In genomic region chr15:58284293-58284692, GRCh38 we compare ENCODE assay signal across 24 cellular contexts.
"Had no signal": no experiment of that assay in that cellular context is flagged by ENCODE, and none has a peak within 500 bp of the region (broad histone marks: within the 10 kb centered on the region; RNA-seq: fewer than 3 reads in every experiment).

No MANE protein-coding gene starts in this region.

- H3K27me3 ChIP-seq: cardiac muscle cell, neutrophil, pancreas, suprapubic skin, transverse colon had no signal

- H3K27ac ChIP-seq: cardiac muscle cell, neutrophil, suprapubic skin, transverse colon had no signal

- H3K36me3 Mint-ChIP-seq: activated naive CD4-positive, alpha-beta T cell treated with anti-CD3 and anti-CD28 coated beads, Interleukin-2, amount 50 U/mL, for 24 hours; memory B cell; naive thymus-derived CD8-positive, alpha-beta T cell had no signal

- H3K4me3 ChIP-seq: cardiac muscle cell, pancreas, suprapubic skin, transverse colon had no signal

- H3K4me1 ChIP-seq: pancreas, suprapubic skin, transverse colon had no signal

- H3K9me3 ChIP-seq: neutrophil, pancreas, suprapubic skin, transverse colon had no signal

- DNase-seq: activated CD4-positive, alpha-beta T cell treated with anti-CD3 and anti-CD28 coated beads, Interleukin-2, amount 50 U/mL, for 1 hour; activated CD4-positive, CD25-positive, alpha-beta regulatory T cell treated with anti-CD3 and anti-CD28 coated beads, Interleukin-2, amount 50 U/mL, for 72 hours; activated CD8-positive, alpha-beta memory T cell treated with anti-CD3 and anti-CD28 coated beads for 24 hours; activated CD8-positive, alpha-beta memory T cell treated with anti-CD3 and anti-CD28 coated beads, Interleukin-2, amount 50 U/mL, for 48 hours; activated gamma-delta T cell; activated T-cell treated with anti-CD3 and anti-CD28 coated beads, Interleukin-2, amount 50 U/mL, for 72 hours; amniotic stem cell; foreskin melanocyte; glutamatergic neuron; hippocampal formation; islet precursor cell; naive thymus-derived CD8-positive, alpha-beta T cell; pancreas; stimulated activated CD4-positive, alpha-beta T cell treated with anti-CD3 and anti-CD28 coated beads, Interleukin-12 subunit alpha, Interleukin-12 subunit beta, amount 100 ng/mL, for 4 hours; stimulated activated CD4-positive, alpha-beta T cell treated with anti-CD3 and anti-CD28 coated beads, Interleukin-1b, Interleukin-23, amount 100 ng/mL, for 48 hours; stimulated activated naive CD8-positive, alpha-beta T cell treated with anti-CD3 and anti-CD28 coated beads, Interleukin-15, amount 100 ng/mL, for 72 hours; transverse colon had no signal

- H3K27ac Mint-ChIP-seq: activated T-cell treated with anti-CD3 and anti-CD28 coated beads, Interleukin-2, amount 50 U/mL, for 72 hours; dendritic cell treated with granulocyte-macrophage colony-stimulating factor and Interleukin-4, amounts not matched to agents 40 ng/mL and 50 ng/mL, for 4 days; memory B cell; stimulated activated naive CD8-positive, alpha-beta T cell treated with anti-CD3 and anti-CD28 coated beads, Interleukin-15, amount 100 ng/mL, for 72 hours; T-helper 1 cell treated with Interleukin-12 subunit alpha and Interleukin-12 subunit beta and Interleukin-4 antibody, amounts not matched to agents 30 μg/mL and 1 μg/mL, for 36 hours had no signal

- H3K4me3 Mint-ChIP-seq: activated naive CD4-positive, alpha-beta T cell treated with anti-CD3 and anti-CD28 coated beads, Interleukin-2, amount 50 U/mL, for 24 hours; activated T-cell treated with anti-CD3 and anti-CD28 coated beads, Interleukin-2, amount 50 U/mL, for 72 hours; dendritic cell treated with granulocyte-macrophage colony-stimulating factor and Interleukin-4, amounts not matched to agents 40 ng/mL and 50 ng/mL, for 4 days; memory B cell; stimulated activated naive CD8-positive, alpha-beta T cell treated with anti-CD3 and anti-CD28 coated beads, Interleukin-15, amount 100 ng/mL, for 72 hours; T-helper 1 cell treated with Interleukin-12 subunit alpha and Interleukin-12 subunit beta and Interleukin-4 antibody, amounts not matched to agents 30 μg/mL and 1 μg/mL, for 36 hours had no signal

- ATAC-seq: activated T-cell treated with anti-CD3 and anti-CD28 coated beads, Interleukin-2, amount 50 U/mL, for 72 hours; naive thymus-derived CD8-positive, alpha-beta T cell; stimulated activated naive CD8-positive, alpha-beta T cell treated with anti-CD3 and anti-CD28 coated beads, Interleukin-15, amount 100 ng/mL, for 72 hours had no signal

- H3K9me3 Mint-ChIP-seq: activated naive CD4-positive, alpha-beta T cell treated with anti-CD3 and anti-CD28 coated beads, Interleukin-2, amount 50 U/mL, for 24 hours; activated T-cell treated with anti-CD3 and anti-CD28 coated beads, Interleukin-2, amount 50 U/mL, for 72 hours; dendritic cell treated with granulocyte-macrophage colony-stimulating factor and Interleukin-4, amounts not matched to agents 40 ng/mL and 50 ng/mL, for 4 days; memory B cell; naive thymus-derived CD8-positive, alpha-beta T cell; stimulated activated naive CD8-positive, alpha-beta T cell treated with anti-CD3 and anti-CD28 coated beads, Interleukin-15, amount 100 ng/mL, for 72 hours; T-helper 1 cell treated with Interleukin-12 subunit alpha and Interleukin-12 subunit beta and Interleukin-4 antibody, amounts not matched to agents 30 μg/mL and 1 μg/mL, for 36 hours had no signal

- H3K4me1 Mint-ChIP-seq: memory B cell had no signal

- H3K36me3 ChIP-seq: cardiac muscle cell, neutrophil, pancreas, suprapubic skin, transverse colon had no signal
